ENCODE assay signal across 1 cellular context in genomic region chr1:165828103-165828558, GRCh38.
TF ChIP-seq lines count a peak whose summit lies in the region.

No MANE protein-coding gene starts in this region.

TF ChIP-seq in K562, 482 proteins besides CTCF, POLR2A, EP300 and RAD21 (continued from another document and continues in another):
- TF ChIP-seq ATF7 (IDR thresholded peaks at IDR 0.05) (peak; percentile 88), ZNF263 (CRISPR knock-in tag; IDR thresholded peaks at IDR 0.05; ENCODE audit: borderline replicate concordance) (peak; percentile 49; the same call in 1 of the 2 replicates), ZNF592 (IDR thresholded peaks at IDR 0.05) (no peak), LCOR (CRISPR knock-in tag; IDR thresholded peaks at IDR 0.05) (no peak), E2F3 (CRISPR knock-in tag; IDR thresholded peaks at IDR 0.05) (peak; percentile 58; the same call in 1 of the 2 replicates), ELK3 (CRISPR knock-in tag; IDR thresholded peaks at IDR 0.05) (no peak), ARID3B (CRISPR knock-in tag; IDR thresholded peaks at IDR 0.05; ENCODE audit: borderline replicate concordance) (no peak), TCF3 (CRISPR knock-in tag; IDR thresholded peaks at IDR 0.05) (peak; percentile 19; the same call in 1 of the 2 replicates), BCOR (IDR thresholded peaks at IDR 0.05) (no peak), MCM2 (IDR thresholded peaks at IDR 0.05; ENCODE audit: low read depth) (no peak), CHD2 (IDR thresholded peaks at IDR 0.05; ENCODE audit: low read depth, low read length) (no peak), TCF7L2 (IDR thresholded peaks at IDR 0.05; ENCODE audit: low read depth, low read length) (peak; percentile 57; the same call in 1 of the 2 replicates), NR2C2 (CRISPR knock-in tag; IDR thresholded peaks at IDR 0.05) (peak; percentile 12; the same call in 1 of the 2 replicates), NR2C2 (tag; IDR thresholded peaks at IDR 0.05) (peak; percentile 62; the same call in 1 of the 2 replicates), GABPB1 (CRISPR knock-in tag; IDR thresholded peaks at IDR 0.05) (peak; percentile 27), JUN (IDR thresholded peaks at IDR 0.05; ENCODE audit: borderline replicate concordance, low read depth, low read length) (no peak), JUN (CRISPR knock-in tag; IDR thresholded peaks at IDR 0.05; ENCODE audit: borderline replicate concordance) (peak; percentile 66; the same call in 1 of the 2 replicates), CXXC5 (CRISPR knock-in tag; IDR thresholded peaks at IDR 0.05) (peak; percentile 50), BRD4 (IDR thresholded peaks at IDR 0.05) (peak; percentile 66), GTF2F1 (IDR thresholded peaks at IDR 0.05; ENCODE audit: low read depth, low read length) (0 out of 2 replicates have a peak, but pooled peaks have one; percentile 3)
- TF ChIP-seq, protein P1, sequence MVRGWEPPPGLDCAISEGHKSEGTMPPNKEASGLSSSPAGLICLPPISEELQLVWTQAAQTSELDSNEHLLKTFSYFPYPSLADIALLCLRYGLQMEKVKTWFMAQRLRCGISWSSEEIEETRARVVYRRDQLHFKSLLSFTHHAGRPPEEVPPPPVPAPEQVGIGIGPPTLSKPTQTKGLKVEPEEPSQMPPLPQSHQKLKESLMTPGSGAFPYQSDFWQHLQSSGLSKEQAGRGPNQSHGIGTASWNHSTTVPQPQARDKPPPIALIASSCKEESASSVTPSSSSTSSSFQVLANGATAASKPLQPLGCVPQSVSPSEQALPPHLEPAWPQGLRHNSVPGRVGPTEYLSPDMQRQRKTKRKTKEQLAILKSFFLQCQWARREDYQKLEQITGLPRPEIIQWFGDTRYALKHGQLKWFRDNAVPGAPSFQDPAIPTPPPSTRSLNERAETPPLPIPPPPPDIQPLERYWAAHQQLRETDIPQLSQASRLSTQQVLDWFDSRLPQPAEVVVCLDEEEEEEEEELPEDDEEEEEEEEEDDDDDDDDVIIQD (CRISPR knock-in tag; IDR thresholded peaks at IDR 0.05) = 0 out of 2 replicates have a peak, but pooled peaks have one; percentile 47
- TF ChIP-seq, protein P2, sequence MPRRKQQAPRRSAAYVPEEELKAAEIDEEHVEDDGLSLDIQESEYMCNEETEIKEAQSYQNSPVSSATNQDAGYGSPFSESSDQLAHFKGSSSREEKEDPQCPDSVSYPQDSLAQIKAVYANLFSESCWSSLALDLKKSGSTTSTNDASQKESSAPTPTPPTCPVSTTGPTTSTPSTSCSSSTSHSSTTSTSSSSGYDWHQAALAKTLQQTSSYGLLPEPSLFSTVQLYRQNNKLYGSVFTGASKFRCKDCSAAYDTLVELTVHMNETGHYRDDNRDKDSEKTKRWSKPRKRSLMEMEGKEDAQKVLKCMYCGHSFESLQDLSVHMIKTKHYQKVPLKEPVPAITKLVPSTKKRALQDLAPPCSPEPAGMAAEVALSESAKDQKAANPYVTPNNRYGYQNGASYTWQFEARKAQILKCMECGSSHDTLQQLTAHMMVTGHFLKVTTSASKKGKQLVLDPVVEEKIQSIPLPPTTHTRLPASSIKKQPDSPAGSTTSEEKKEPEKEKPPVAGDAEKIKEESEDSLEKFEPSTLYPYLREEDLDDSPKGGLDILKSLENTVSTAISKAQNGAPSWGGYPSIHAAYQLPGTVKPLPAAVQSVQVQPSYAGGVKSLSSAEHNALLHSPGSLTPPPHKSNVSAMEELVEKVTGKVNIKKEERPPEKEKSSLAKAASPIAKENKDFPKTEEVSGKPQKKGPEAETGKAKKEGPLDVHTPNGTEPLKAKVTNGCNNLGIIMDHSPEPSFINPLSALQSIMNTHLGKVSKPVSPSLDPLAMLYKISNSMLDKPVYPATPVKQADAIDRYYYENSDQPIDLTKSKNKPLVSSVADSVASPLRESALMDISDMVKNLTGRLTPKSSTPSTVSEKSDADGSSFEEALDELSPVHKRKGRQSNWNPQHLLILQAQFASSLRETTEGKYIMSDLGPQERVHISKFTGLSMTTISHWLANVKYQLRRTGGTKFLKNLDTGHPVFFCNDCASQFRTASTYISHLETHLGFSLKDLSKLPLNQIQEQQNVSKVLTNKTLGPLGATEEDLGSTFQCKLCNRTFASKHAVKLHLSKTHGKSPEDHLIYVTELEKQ (CRISPR knock-in tag; IDR thresholded peaks at IDR 0.05) = no peak
- TF ChIP-seq, protein P3, sequence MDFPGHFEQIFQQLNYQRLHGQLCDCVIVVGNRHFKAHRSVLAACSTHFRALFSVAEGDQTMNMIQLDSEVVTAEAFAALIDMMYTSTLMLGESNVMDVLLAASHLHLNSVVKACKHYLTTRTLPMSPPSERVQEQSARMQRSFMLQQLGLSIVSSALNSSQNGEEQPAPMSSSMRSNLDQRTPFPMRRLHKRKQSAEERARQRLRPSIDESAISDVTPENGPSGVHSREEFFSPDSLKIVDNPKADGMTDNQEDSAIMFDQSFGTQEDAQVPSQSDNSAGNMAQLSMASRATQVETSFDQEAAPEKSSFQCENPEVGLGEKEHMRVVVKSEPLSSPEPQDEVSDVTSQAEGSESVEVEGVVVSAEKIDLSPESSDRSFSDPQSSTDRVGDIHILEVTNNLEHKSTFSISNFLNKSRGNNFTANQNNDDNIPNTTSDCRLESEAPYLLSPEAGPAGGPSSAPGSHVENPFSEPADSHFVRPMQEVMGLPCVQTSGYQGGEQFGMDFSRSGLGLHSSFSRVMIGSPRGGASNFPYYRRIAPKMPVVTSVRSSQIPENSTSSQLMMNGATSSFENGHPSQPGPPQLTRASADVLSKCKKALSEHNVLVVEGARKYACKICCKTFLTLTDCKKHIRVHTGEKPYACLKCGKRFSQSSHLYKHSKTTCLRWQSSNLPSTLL (IDR thresholded peaks at IDR 0.05) = no peak
- TF ChIP-seq, protein P4, sequence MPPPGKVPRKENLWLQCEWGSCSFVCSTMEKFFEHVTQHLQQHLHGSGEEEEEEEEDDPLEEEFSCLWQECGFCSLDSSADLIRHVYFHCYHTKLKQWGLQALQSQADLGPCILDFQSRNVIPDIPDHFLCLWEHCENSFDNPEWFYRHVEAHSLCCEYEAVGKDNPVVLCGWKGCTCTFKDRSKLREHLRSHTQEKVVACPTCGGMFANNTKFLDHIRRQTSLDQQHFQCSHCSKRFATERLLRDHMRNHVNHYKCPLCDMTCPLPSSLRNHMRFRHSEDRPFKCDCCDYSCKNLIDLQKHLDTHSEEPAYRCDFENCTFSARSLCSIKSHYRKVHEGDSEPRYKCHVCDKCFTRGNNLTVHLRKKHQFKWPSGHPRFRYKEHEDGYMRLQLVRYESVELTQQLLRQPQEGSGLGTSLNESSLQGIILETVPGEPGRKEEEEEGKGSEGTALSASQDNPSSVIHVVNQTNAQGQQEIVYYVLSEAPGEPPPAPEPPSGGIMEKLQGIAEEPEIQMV (tag; conservative IDR thresholded peaks at IDR 0.05; ENCODE audit: low read depth) = no peak
- TF ChIP-seq, protein P5, sequence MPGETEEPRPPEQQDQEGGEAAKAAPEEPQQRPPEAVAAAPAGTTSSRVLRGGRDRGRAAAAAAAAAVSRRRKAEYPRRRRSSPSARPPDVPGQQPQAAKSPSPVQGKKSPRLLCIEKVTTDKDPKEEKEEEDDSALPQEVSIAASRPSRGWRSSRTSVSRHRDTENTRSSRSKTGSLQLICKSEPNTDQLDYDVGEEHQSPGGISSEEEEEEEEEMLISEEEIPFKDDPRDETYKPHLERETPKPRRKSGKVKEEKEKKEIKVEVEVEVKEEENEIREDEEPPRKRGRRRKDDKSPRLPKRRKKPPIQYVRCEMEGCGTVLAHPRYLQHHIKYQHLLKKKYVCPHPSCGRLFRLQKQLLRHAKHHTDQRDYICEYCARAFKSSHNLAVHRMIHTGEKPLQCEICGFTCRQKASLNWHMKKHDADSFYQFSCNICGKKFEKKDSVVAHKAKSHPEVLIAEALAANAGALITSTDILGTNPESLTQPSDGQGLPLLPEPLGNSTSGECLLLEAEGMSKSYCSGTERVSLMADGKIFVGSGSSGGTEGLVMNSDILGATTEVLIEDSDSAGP (CRISPR knock-in tag; IDR thresholded peaks at IDR 0.05) = no peak
- TF ChIP-seq, protein P6, sequence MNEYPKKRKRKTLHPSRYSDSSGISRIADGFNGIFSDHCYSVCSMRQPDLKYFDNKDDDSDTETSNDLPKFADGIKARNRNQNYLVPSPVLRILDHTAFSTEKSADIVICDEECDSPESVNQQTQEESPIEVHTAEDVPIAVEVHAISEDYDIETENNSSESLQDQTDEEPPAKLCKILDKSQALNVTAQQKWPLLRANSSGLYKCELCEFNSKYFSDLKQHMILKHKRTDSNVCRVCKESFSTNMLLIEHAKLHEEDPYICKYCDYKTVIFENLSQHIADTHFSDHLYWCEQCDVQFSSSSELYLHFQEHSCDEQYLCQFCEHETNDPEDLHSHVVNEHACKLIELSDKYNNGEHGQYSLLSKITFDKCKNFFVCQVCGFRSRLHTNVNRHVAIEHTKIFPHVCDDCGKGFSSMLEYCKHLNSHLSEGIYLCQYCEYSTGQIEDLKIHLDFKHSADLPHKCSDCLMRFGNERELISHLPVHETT (CRISPR knock-in tag; conservative IDR thresholded peaks at IDR 0.05 in 1 of 2, IDR thresholded peaks at IDR 0.05 in 1 of 2) = no peak; a peak in 1 of 4 replicates
